Comparison of ENCODE assay signal across 9 cellular contexts in genomic region chr7:140005754-140006503, GRCh38. TPM values are rescaled to one million over a fixed set of nuclear protein-coding genes. Genes with fewer than 3 reads are reported as not detected.
DNase-seq lines count a peak whose midpoint lies in the region; ATAC-seq and TF ChIP-seq lines count a peak whose summit lies in the region.
"Had no signal": no experiment of that assay in that cellular context is flagged by ENCODE, and none has a peak within 500 bp of the region (broad histone marks: within the 10 kb centered on the region; RNA-seq: fewer than 3 reads in every experiment).

No MANE protein-coding gene starts in this region.

- H3K27ac ChIP-seq in heart right ventricle = no peak overlapping the region

- WGBS in heart right ventricle, 2 donors = 50 to 57% methylated on average over 13 of the region's 13 CpGs

- H3K27ac Mint-ChIP-seq in type B pancreatic cell = no peak overlapping the region

- H3K27me3 ChIP-seq in heart right ventricle = no peaks in the 10 kb centered on the region

- H3K9me3 ChIP-seq in heart right ventricle = no peaks in the 10 kb centered on the region

- intact Hi-C loops in heart right ventricle (cut with DNase I) = loop anchor here in 2 of 10 donors (10.0 kb wide), 2 partner anchors 221 to 511 kb away; no protein-coding TSS in a partner anchor

- DNase-seq in SIG-M5 treated with dmso at 0.1 percent for 504 hours (lab: John Stamatoyannopoulos, UW; ENCODE audit: unreplicated experiment) = peak; percentile 14
- DNase-seq in SIG-M5 (lab: John Stamatoyannopoulos, UW) = no peak
- DNase-seq in SHP77 (lab: John Stamatoyannopoulos, UW) = peak; percentile 9 to 45
- no peak for DNase-seq in heart right ventricle
- no peak for DNase-seq in type B pancreatic cell (ENCODE audit: extremely low spot score, unreplicated experiment)
- DNase-seq in NCI-H2171 (lab: John Stamatoyannopoulos, UW) = no peak
- DNase-seq: CD4-positive, alpha-beta memory T cell had no signal

- H3K4me1 Mint-ChIP-seq in type B pancreatic cell (ENCODE audit: unreplicated experiment) = peaks cover 15% of the 10 kb centered on the region

- ATAC-seq in heart right ventricle (peak in 1 of 8 donors; percentile 47), HG03097 (IDR thresholded peaks at IDR 0.05; ENCODE audit: low FRiP score, unreplicated experiment) (no peak), HG02885 (IDR thresholded peaks at IDR 0.05; ENCODE audit: poor library complexity, unreplicated experiment) (no peak)

- no peak overlapping the region for H3K4me3 ChIP-seq in heart right ventricle

- peaks cover 0 to 8% (median 0%) of the 10 kb centered on the region in 9 donors for H3K36me3 ChIP-seq in heart right ventricle

- H3K27me3 Mint-ChIP-seq in type B pancreatic cell = peaks cover 4% of the 10 kb centered on the region
- H3K27me3 Mint-ChIP-seq: CD4-positive, alpha-beta memory T cell had no signal

- TF ChIP-seq CTCF in heart right ventricle (IDR thresholded peaks at IDR 0.05) (peak in 6 of 9 donors; percentile 8 to 40 (median 26)), type B pancreatic cell (conservative IDR thresholded peaks at IDR 0.05) (peak; percentile 47)

- H3K4me1 ChIP-seq in heart right ventricle = no peaks in the 10 kb centered on the region

- no peaks in the 10 kb centered on the region for H3K36me3 Mint-ChIP-seq in type B pancreatic cell

- H3K9me3 Mint-ChIP-seq in type B pancreatic cell = no peaks in the 10 kb centered on the region
- H3K9me3 Mint-ChIP-seq: CD4-positive, alpha-beta memory T cell had no signal

- no peak overlapping the region for H3K4me3 Mint-ChIP-seq in type B pancreatic cell
- H3K4me3 Mint-ChIP-seq: CD4-positive, alpha-beta memory T cell had no signal

RNA-seq across cellular contexts. Expression of gene PARP12, which starts 56.8 kb away (rescaled TPM):
- total RNA-seq in heart right ventricle = 10 to 100 TPM in 9 of 10 donors, 1 to 10 TPM in 1; 9.9 to 48.3 (median 13.1) TPM
- polyA plus RNA-seq in heart right ventricle = 10 to 100 TPM in 1 of 2 donors, 1 to 10 TPM in 1; 6.7 to 27.1 TPM
- total RNA-seq in type B pancreatic cell (ENCODE audit: low replicate concordance) = 11.9 and 20.5 TPM in 2 replicates

Comparison
In these comparisons a context has a peak if more than half of its experiments do, and no peak if none do; other contexts are left out.
1. DNase-seq: peak in SIG-M5 treated with dmso at 0.1 percent for 504 hours (single experiment) and SHP77 (2 of 2); none in SIG-M5 (single experiment), heart right ventricle (0 of 2), type B pancreatic cell (single experiment) and NCI-H2171 (single experiment).